Comparison of ENCODE assay signal across 19 cellular contexts in the genomic region with DNA sequence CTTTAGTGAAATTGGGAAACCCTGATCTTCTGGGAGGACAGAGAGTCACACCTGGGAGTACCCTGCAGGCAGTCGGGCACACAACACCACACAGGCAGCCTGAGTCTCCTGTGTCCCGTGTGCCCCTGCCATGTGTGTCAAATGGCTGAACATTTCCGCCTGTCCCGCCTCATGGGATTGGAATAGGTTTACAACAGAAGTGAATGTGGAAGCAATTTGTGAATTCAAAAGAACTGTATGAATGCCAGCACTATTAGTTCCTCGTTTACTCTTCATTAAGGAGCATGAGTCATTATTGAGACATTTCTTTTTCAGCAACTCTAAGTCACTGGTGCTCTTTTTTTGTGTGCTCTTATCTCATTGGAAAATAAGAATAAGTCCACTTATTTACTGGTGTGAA.
DNase-seq lines count a peak whose midpoint lies in the region; ATAC-seq and TF ChIP-seq lines count a peak whose summit lies in the region.
"Had no signal": no experiment of that assay in that cellular context is flagged by ENCODE, and none has a peak within 500 bp of the region (broad histone marks: within the 10 kb centered on the region; RNA-seq: fewer than 3 reads in every experiment).

No MANE protein-coding gene starts in this region.

- H3K4me2 ChIP-seq in GM23248 (ENCODE audit: unreplicated experiment) = peak overlapping the region; percentile 36

- H2AFZ ChIP-seq in GM23248 = no peak overlapping the region

- H3K36me3 Mint-ChIP-seq in activated naive CD8-positive, alpha-beta T cell treated with anti-CD3 and anti-CD28 coated beads for 36 hours = no peaks in the 10 kb centered on the region

- H3K4me3 Mint-ChIP-seq in activated naive CD8-positive, alpha-beta T cell treated with anti-CD3 and anti-CD28 coated beads for 36 hours = no peak overlapping the region
- H3K4me3 Mint-ChIP-seq: activated naive CD4-positive, alpha-beta T cell treated with anti-CD3 and anti-CD28 coated beads for 36 hours; CD4-positive, alpha-beta T cell; T-helper 1 cell treated with Interleukin-12 subunit alpha and Interleukin-12 subunit beta and Interleukin-4 antibody, amounts not matched to agents 30 μg/mL and 1 μg/mL, for 36 hours had no signal

- no peaks in the 10 kb centered on the region for H3K9me2 ChIP-seq in GM23248 (ENCODE audit: insufficient read depth)

- no peak overlapping the region for H3K27ac Mint-ChIP-seq in activated naive CD8-positive, alpha-beta T cell treated with anti-CD3 and anti-CD28 coated beads for 36 hours
- H3K27ac Mint-ChIP-seq: activated naive CD4-positive, alpha-beta T cell treated with anti-CD3 and anti-CD28 coated beads for 36 hours; CD4-positive, alpha-beta T cell; T-helper 1 cell treated with Interleukin-12 subunit alpha and Interleukin-12 subunit beta and Interleukin-4 antibody, amounts not matched to agents 30 μg/mL and 1 μg/mL, for 36 hours had no signal

- H3K4me1 ChIP-seq in GM23248 (ENCODE audit: insufficient read depth) (peaks cover 8% of the 10 kb centered on the region), RWPE2 (ENCODE audit: insufficient read depth, poor library complexity, severe bottlenecking) (peaks cover 5% of the 10 kb centered on the region), upper lobe of left lung (peaks cover 0 to 9% (median 4%) of the 10 kb centered on the region in 4 donors)
- H3K4me1 ChIP-seq: spleen, vagina had no signal

- WGBS in GM23248 (ENCODE audit: low coverage in 1 of 2, low lambda C conversion rate in 2 of 2, missing lambda C conversion rate in 2 of 2), 2 experiments = 1 to 3% methylated on average over 5 of the region's 5 CpGs
- WGBS in upper lobe of left lung, 2 donors = 60 to 71% methylated on average over 5 of the region's 5 CpGs

- H4K20me1 ChIP-seq in GM23248 (ENCODE audit: insufficient read depth) = no peaks in the 10 kb centered on the region

- in situ Hi-C loops in GM23248 (cut with MboI) = no loop called here

- H3K9me3 ChIP-seq in GM23248 (ENCODE audit: low read depth) (no peaks in the 10 kb centered on the region), RWPE2 (ENCODE audit: severe bottlenecking) (no peaks in the 10 kb centered on the region), upper lobe of left lung (no peaks in the 10 kb centered on the region)
- H3K9me3 ChIP-seq: ovary, spleen, vagina had no signal

- no peaks in the 10 kb centered on the region for H3K9me3 Mint-ChIP-seq in activated naive CD8-positive, alpha-beta T cell treated with anti-CD3 and anti-CD28 coated beads for 36 hours
- H3K9me3 Mint-ChIP-seq: activated naive CD4-positive, alpha-beta T cell treated with anti-CD3 and anti-CD28 coated beads for 36 hours; CD4-positive, alpha-beta T cell; T-helper 1 cell treated with Interleukin-12 subunit alpha and Interleukin-12 subunit beta and Interleukin-4 antibody, amounts not matched to agents 30 μg/mL and 1 μg/mL, for 36 hours had no signal

- H3K9ac ChIP-seq in GM23248 = no peak overlapping the region

- DNase-seq in GM23248 = peak; percentile 75
- DNase-seq in RWPE2 (ENCODE audit: low spot score) = no peak
- DNase-seq in fibroblast of the conjunctiva (ENCODE audit: low read depth) = peak; percentile 23
- peak in 1 of 2 donors; percentile 37 for DNase-seq in upper lobe of left lung
- no peak for DNase-seq in activated naive CD8-positive, alpha-beta T cell treated with anti-CD3 and anti-CD28 coated beads for 36 hours
- no peak for DNase-seq in inferior parietal cortex (ENCODE audit: extremely low spot score)
- DNase-seq in NCI-H774 (lab: John Stamatoyannopoulos, UW) = no peak
- DNase-seq: activated naive CD4-positive, alpha-beta T cell treated with anti-CD3 and anti-CD28 coated beads for 36 hours; CD4-positive, alpha-beta T cell; DND-41; effector CD8-positive, alpha-beta T cell; glutamatergic neuron; NCI-H2029; NCI-H524 treated with DMSO at 0.1 percent for 48 hours; ovary; spleen; stimulated activated naive CD8-positive, alpha-beta T cell treated with anti-CD3 and anti-CD28 coated beads, Interleukin-15, Interleukin-2, amounts not matched to agents 100 U/mL and 50 U/mL, for 24 hours had no signal

- peaks cover 18% of the 10 kb centered on the region for H3K27me3 Mint-ChIP-seq in activated naive CD8-positive, alpha-beta T cell treated with anti-CD3 and anti-CD28 coated beads for 36 hours
- H3K27me3 Mint-ChIP-seq: CD4-positive, alpha-beta T cell had no signal

- no peaks in the 10 kb centered on the region for H3K4me1 Mint-ChIP-seq in activated naive CD8-positive, alpha-beta T cell treated with anti-CD3 and anti-CD28 coated beads for 36 hours

- no peaks in the 10 kb centered on the region for H3K36me3 ChIP-seq in GM23248 (ENCODE audit: low read depth)
- no peaks in the 10 kb centered on the region for H3K36me3 ChIP-seq in RWPE2 (ENCODE audit: low read depth)
- H3K36me3 ChIP-seq in upper lobe of left lung = no peaks in the 10 kb centered on the region
- H3K36me3 ChIP-seq: ovary, spleen, vagina had no signal

- no peak overlapping the region for H3K27ac ChIP-seq in GM23248
- H3K27ac ChIP-seq in RWPE2 (ENCODE audit: poor library complexity, severe bottlenecking) = peak overlapping the region; percentile 11
- no peak overlapping the region for H3K27ac ChIP-seq in upper lobe of left lung
- H3K27ac ChIP-seq: ovary, spleen, vagina had no signal

- no peak for TF ChIP-seq POLR2A in upper lobe of left lung (IDR thresholded peaks at IDR 0.05)

- H3F3A ChIP-seq in GM23248 (ENCODE audit: insufficient read depth) = no peaks in the 10 kb centered on the region

- ATAC-seq in RWPE2 (ENCODE audit: low read depth) (peak; percentile 59), upper lobe of left lung (ENCODE audit: low FRiP score in 2 of 2) (peak; percentile 40 to 58)
- ATAC-seq: stimulated activated naive CD8-positive, alpha-beta T cell treated with anti-CD3 and anti-CD28 coated beads, Interleukin-15, Interleukin-2, amounts not matched to agents 100 U/mL and 50 U/mL, for 24 hours had no signal

- TF ChIP-seq EP300 in upper lobe of left lung (IDR thresholded peaks at IDR 0.05) = no peak

- TF ChIP-seq CTCF in RWPE2 (IDR thresholded peaks at IDR 0.05; ENCODE audit: poor library complexity, severe bottlenecking) = no peak
- peak in 1 of 6 experiments; percentile 12 for TF ChIP-seq CTCF in upper lobe of left lung (IDR thresholded peaks at IDR 0.05)

- H3K4me3 ChIP-seq in GM23248 (no peak overlapping the region), RWPE2 (ENCODE audit: severe bottlenecking) (no peak overlapping the region), upper lobe of left lung (no peak overlapping the region)
- H3K4me3 ChIP-seq: ovary, spleen, vagina had no signal

- no peaks in the 10 kb centered on the region for H3K79me2 ChIP-seq in GM23248 (ENCODE audit: insufficient read depth)

- H3K27me3 ChIP-seq in GM23248 (replicated peaks; ENCODE audit: insufficient read depth) = 0 out of 2 replicates have a peak, but pooled peaks cover 11% of the 10 kb centered on the region
- no peaks in the 10 kb centered on the region for H3K27me3 ChIP-seq in RWPE2 (ENCODE audit: insufficient read depth, poor library complexity, severe bottlenecking)
- no peaks in the 10 kb centered on the region for H3K27me3 ChIP-seq in upper lobe of left lung
- H3K27me3 ChIP-seq: ovary, vagina had no signal

Comparison
In these comparisons a context has a peak if more than half of its experiments do, and no peak if none do; other contexts are left out.
1. DNase-seq: peak in GM23248 (single experiment) and fibroblast of the conjunctiva (single experiment); none in RWPE2 (single experiment), activated naive CD8-positive, alpha-beta T cell treated with anti-CD3 and anti-CD28 coated beads for 36 hours (single experiment), inferior parietal cortex (single experiment) and NCI-H774 (single experiment).